ENCODE assay signal across 7 cellular contexts in genomic region chr3:73815966-73816365, GRCh38.
"Had no signal": no experiment of that assay in that cellular context is flagged by ENCODE, and none has a peak within 500 bp of the region (broad histone marks: within the 10 kb centered on the region; RNA-seq: fewer than 3 reads in every experiment).

No MANE protein-coding gene starts in this region.

- FAIRE-seq: H1, H54, HTR-8/SVneo had no signal

- H3K4me3 ChIP-seq: GM23338 had no signal

- H3K4me3 Mint-ChIP-seq: GM23338, H9 had no signal

- H3K4me2 ChIP-seq: GM23338 had no signal

- DNase-seq: H9, HCEC 1CT, IMR-90 had no signal

- H3K27ac Mint-ChIP-seq: GM23338 had no signal

- H2AFZ ChIP-seq: GM23338 had no signal

- ATAC-seq: GM23338 had no signal
